ENCODE assay signal across 32 cellular contexts in the genomic region with DNA sequence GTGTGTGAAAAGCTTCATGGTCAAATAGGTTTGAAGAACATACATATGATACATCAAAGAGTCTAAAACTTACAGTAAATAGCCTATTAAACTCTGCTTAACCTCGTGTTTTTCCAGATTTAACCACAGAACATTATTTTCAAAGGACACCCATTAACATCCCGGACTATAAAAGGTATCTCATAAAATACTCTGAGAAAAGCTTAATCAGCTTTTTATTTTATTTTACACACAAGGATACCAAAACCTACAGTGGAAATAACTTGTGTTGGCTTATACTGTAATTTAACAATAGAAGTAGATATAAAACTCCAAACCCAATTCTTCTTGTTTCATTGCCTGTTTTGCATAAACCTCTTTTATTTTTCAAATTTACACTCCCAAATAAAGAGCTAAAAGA. TPM values are rescaled to one million over a fixed set of nuclear protein-coding genes. Genes with fewer than 3 reads are reported as not detected.
"Had no signal": no experiment of that assay in that cellular context is flagged by ENCODE, and none has a peak within 500 bp of the region (broad histone marks: within the 10 kb centered on the region; RNA-seq: fewer than 3 reads in every experiment).

No MANE protein-coding gene starts in this region.

- H3K4me3 ChIP-seq: ascending aorta, cardiac muscle cell, Peyer's patch had no signal

- H3K9me3 Mint-ChIP-seq: activated B cell treated with CpG ODN at 0.5 μM for 24 hours; activated CD4-positive, alpha-beta memory T cell treated with anti-CD3 and anti-CD28 coated beads for 36 hours; activated naive CD4-positive, alpha-beta T cell treated with anti-CD3 and anti-CD28 coated beads, Interleukin-2, amount 10 ng/mL, durations not matched to agents 7 days and 5 days; T-cell had no signal

- H3K27me3 ChIP-seq: ascending aorta, cardiac muscle cell, Peyer's patch had no signal

- H3K27ac Mint-ChIP-seq: activated B cell treated with CpG ODN at 0.5 μM for 24 hours; activated CD4-positive, alpha-beta memory T cell treated with anti-CD3 and anti-CD28 coated beads for 36 hours; activated CD8-positive, alpha-beta memory T cell treated with anti-CD3 and anti-CD28 coated beads, Interleukin-2, amount 10 ng/mL, durations not matched to agents 7 days and 5 days; activated naive CD4-positive, alpha-beta T cell treated with anti-CD3 and anti-CD28 coated beads, Interleukin-2, amount 10 ng/mL, durations not matched to agents 7 days and 5 days; activated naive CD8-positive, alpha-beta T cell; T-cell had no signal

- H3K4me1 Mint-ChIP-seq: activated B cell treated with CpG ODN at 0.5 μM for 24 hours; activated naive CD4-positive, alpha-beta T cell treated with anti-CD3 and anti-CD28 coated beads, Interleukin-2, amount 10 ng/mL, durations not matched to agents 7 days and 5 days had no signal

- H3K27ac ChIP-seq: ascending aorta, cardiac muscle cell, Peyer's patch, VCaP had no signal

- H3K4me1 ChIP-seq: ascending aorta, Peyer's patch had no signal

- H3K4me3 Mint-ChIP-seq: activated B cell treated with CpG ODN at 0.5 μM for 24 hours; activated CD4-positive, alpha-beta memory T cell treated with anti-CD3 and anti-CD28 coated beads for 36 hours; activated CD8-positive, alpha-beta memory T cell treated with anti-CD3 and anti-CD28 coated beads, Interleukin-2, amount 10 ng/mL, durations not matched to agents 7 days and 5 days; activated naive CD4-positive, alpha-beta T cell treated with anti-CD3 and anti-CD28 coated beads, Interleukin-2, amount 10 ng/mL, durations not matched to agents 7 days and 5 days; activated naive CD8-positive, alpha-beta T cell; T-cell had no signal

- H3K9me3 ChIP-seq: ascending aorta, Peyer's patch had no signal

- H3K27me3 Mint-ChIP-seq: activated B cell treated with CpG ODN at 0.5 μM for 24 hours; activated CD4-positive, alpha-beta memory T cell treated with anti-CD3 and anti-CD28 coated beads for 36 hours; activated CD8-positive, alpha-beta memory T cell treated with anti-CD3 and anti-CD28 coated beads, Interleukin-2, amount 10 ng/mL, durations not matched to agents 7 days and 5 days; activated naive CD4-positive, alpha-beta T cell treated with anti-CD3 and anti-CD28 coated beads, Interleukin-2, amount 10 ng/mL, durations not matched to agents 7 days and 5 days; activated naive CD8-positive, alpha-beta T cell; T-cell had no signal

- ATAC-seq: activated CD8-positive, alpha-beta memory T cell treated with anti-CD3 and anti-CD28 coated beads, Interleukin-2, amount 10 ng/mL, durations not matched to agents 7 days and 5 days; SK-N-SH treated with all-trans-retinoic acid at 6 μM for 48 hours; T-cell had no signal

- DNase-seq: activated B cell treated with CpG ODN at 0.5 μM for 24 hours; activated CD4-positive, alpha-beta memory T cell treated with anti-CD3 and anti-CD28 coated beads for 36 hours; activated CD4-positive, alpha-beta T cell treated with anti-CD3 and anti-CD28 coated beads for 4 hours; activated CD4-positive, alpha-beta T cell treated with anti-CD3 and anti-CD28 coated beads, Interleukin-2, amount 50 U/mL, for 1 hour; activated CD4-positive, CD25-positive, alpha-beta regulatory T cell treated with anti-CD3 and anti-CD28 coated beads, Interleukin-2, amount 50 U/mL, for 72 hours; activated CD8-positive, alpha-beta memory T cell treated with anti-CD3 and anti-CD28 coated beads for 24 hours; activated CD8-positive, alpha-beta memory T cell treated with anti-CD3 and anti-CD28 coated beads, Interleukin-2, amount 10 ng/mL, durations not matched to agents 7 days and 5 days; activated CD8-positive, alpha-beta memory T cell treated with anti-CD3 and anti-CD28 coated beads, Interleukin-2, amount 50 U/mL, for 48 hours; activated effector memory CD4-positive, alpha-beta T cell treated with Interleukin-2 at 50 U/mL for 16 hours; activated naive CD4-positive, alpha-beta T cell treated with anti-CD3 and anti-CD28 coated beads, Interleukin-2, amount 10 ng/mL, durations not matched to agents 7 days and 5 days; activated T-cell treated with anti-CD3 and anti-CD28 coated beads, Interleukin-2, amount 50 U/mL, for 48 hours; amygdala; Karpas-422; NCI-H1105; NCI-H1417 treated with DMSO at 0.1 percent for 48 hours; NCI-H187 treated with DMSO at 0.1 percent for 48 hours; NCI-H2081; NCI-H2171 treated with DMSO at 0.1 percent for 48 hours; NCI-H2227 treated with DMSO at 0.1 percent for 48 hours; NCI-H446 treated with DMSO at 0.1 percent for 48 hours; NCI-H524 treated with DMSO at 0.1 percent for 48 hours; Peyer's patch; RPMI8226; SHP77 treated with DMSO at 0.1 percent for 48 hours; T-cell; T-helper 2 cell; T-helper 9 cell had no signal

RNA-seq across cellular contexts. Expression of a gene that starts 49.8 kb away (rescaled TPM):
- total RNA-seq: ascending aorta had no signal
- polyA plus RNA-seq: cardiac muscle cell had no signal
